In the genomic region with DNA sequence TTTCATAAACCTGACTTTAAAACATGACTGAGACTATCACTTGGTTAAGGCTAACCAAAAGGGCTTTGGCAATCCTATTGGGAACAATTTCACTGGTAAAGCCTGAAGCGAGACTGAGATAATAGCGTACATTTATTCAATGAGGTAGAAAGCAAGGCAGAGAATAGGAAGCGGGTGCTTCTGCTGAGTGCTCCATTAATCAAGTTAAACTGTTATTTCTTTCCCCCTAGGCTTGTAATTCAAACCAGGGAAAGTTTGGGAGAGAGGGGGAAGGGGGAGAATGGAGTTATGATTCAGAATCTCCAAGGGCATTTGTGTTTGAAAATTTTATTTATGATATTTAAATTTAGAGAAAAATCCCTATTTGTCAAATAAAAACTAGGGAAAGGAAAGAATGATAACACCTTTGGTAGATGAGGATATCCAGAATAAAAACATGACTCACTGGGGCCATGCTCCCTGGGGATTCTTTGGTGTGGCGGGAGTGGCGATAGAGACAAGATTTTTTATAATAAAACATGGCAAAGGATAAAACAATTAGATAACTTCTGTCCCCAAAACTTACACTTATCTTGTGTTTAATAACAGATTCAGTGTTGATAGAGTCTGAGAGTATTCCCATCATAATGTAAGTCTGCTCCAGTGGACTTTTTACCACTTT, we compare ENCODE assay signal across 21 cellular contexts. TPM values are rescaled to one million over a fixed set of nuclear protein-coding genes. Genes with fewer than 3 reads are reported as not detected.
DNase-seq lines count a peak whose midpoint lies in the region; ATAC-seq and TF ChIP-seq lines count a peak whose summit lies in the region.
"Had no signal": no experiment of that assay in that cellular context is flagged by ENCODE, and none has a peak within 500 bp of the region (broad histone marks: within the 10 kb centered on the region; RNA-seq: fewer than 3 reads in every experiment).

No MANE protein-coding gene starts in this region.

- peaks cover 15% of the 10 kb centered on the region for H3K4me1 Mint-ChIP-seq in MCF 10A (ENCODE audit: insufficient read depth, unreplicated experiment)
- H3K4me1 Mint-ChIP-seq: activated CD4-positive, alpha-beta T cell treated with anti-CD3 and anti-CD28 coated beads, Interleukin-2, amount 10 ng/mL, durations not matched to agents 24 days and 14 days; CD14-positive monocyte; immature natural killer cell; stimulated activated naive CD8-positive, alpha-beta T cell treated with anti-CD3 and anti-CD28 coated beads, Interleukin-15, amount 100 ng/mL, for 72 hours had no signal

- no peaks in the 10 kb centered on the region for H3K4me1 ChIP-seq in breast epithelium
- peaks cover 4% of the 10 kb centered on the region for H3K4me1 ChIP-seq in SJCRH30
- H3K4me1 ChIP-seq in skeletal muscle satellite cell (ENCODE audit: control insufficient read depth, insufficient read depth, low read length) = peaks cover 15% of the 10 kb centered on the region
- H3K4me1 ChIP-seq: HAP-1, uterus had no signal

- ATAC-seq in HG02759 (IDR thresholded peaks at IDR 0.05; ENCODE audit: unreplicated experiment) (no peak), HG02973 (IDR thresholded peaks at IDR 0.05; ENCODE audit: unreplicated experiment) (no peak)
- ATAC-seq: PC-3; stimulated activated naive CD8-positive, alpha-beta T cell treated with anti-CD3 and anti-CD28 coated beads, Interleukin-15, amount 100 ng/mL, for 72 hours had no signal

- H3K4me3 Mint-ChIP-seq in MCF 10A (ENCODE audit: unreplicated experiment) = no peak overlapping the region
- H3K4me3 Mint-ChIP-seq: activated CD4-positive, alpha-beta T cell treated with anti-CD3 and anti-CD28 coated beads, Interleukin-2, amount 10 ng/mL, durations not matched to agents 24 days and 14 days; CD14-positive monocyte; dendritic cell treated with granulocyte-macrophage colony-stimulating factor and Interleukin-4, amounts not matched to agents 40 ng/mL and 50 ng/mL, for 4 days; immature natural killer cell; neural crest cell; stimulated activated naive CD8-positive, alpha-beta T cell treated with anti-CD3 and anti-CD28 coated beads, Interleukin-15, amount 100 ng/mL, for 72 hours had no signal

- no peak for TF ChIP-seq POLR2A in breast epithelium (IDR thresholded peaks at IDR 0.05)

- H3K4me3 ChIP-seq in breast epithelium (no peak overlapping the region), SJCRH30 (no peak overlapping the region), fibroblast of mammary gland (ENCODE audit: control insufficient read depth, low read depth, low read length) (no peak overlapping the region), skeletal muscle satellite cell (ENCODE audit: low read length) (peak overlapping the region; percentile 23)
- H3K4me3 ChIP-seq: HAP-1, uterus had no signal

- H3K9me3 ChIP-seq in breast epithelium = peaks cover 0 to 9% of the 10 kb centered on the region in 2 donors
- no peaks in the 10 kb centered on the region for H3K9me3 ChIP-seq in SJCRH30 (replicated peaks)
- no peaks in the 10 kb centered on the region for H3K9me3 ChIP-seq in skeletal muscle satellite cell (replicated peaks; ENCODE audit: low read length)
- H3K9me3 ChIP-seq: HAP-1, uterus had no signal

- TF ChIP-seq CTCF in MCF 10A (IDR thresholded peaks at IDR 0.05; ENCODE audit: unreplicated experiment) = no peak
- TF ChIP-seq CTCF in breast epithelium (IDR thresholded peaks at IDR 0.05) = no peak
- no peak for TF ChIP-seq CTCF in fibroblast of mammary gland (conservative IDR thresholded peaks at IDR 0.05; ENCODE audit: control insufficient read depth, insufficient read depth, low read depth, low read length)

- H3K27me3 ChIP-seq in breast epithelium (no peaks in the 10 kb centered on the region), SJCRH30 (no peaks in the 10 kb centered on the region), skeletal muscle satellite cell (ENCODE audit: control insufficient read depth, insufficient read depth, low read length) (no peaks in the 10 kb centered on the region)
- H3K27me3 ChIP-seq: uterus had no signal

- peak overlapping the region; percentile 64 for H3K9ac ChIP-seq in skeletal muscle satellite cell (ENCODE audit: low read depth, low read length)

- no peak overlapping the region for H3K27ac ChIP-seq in breast epithelium
- peak overlapping the region; percentile 47 for H3K27ac ChIP-seq in SJCRH30
- H3K27ac ChIP-seq: uterus had no signal

- no peaks in the 10 kb centered on the region for H3K9me3 Mint-ChIP-seq in MCF 10A (ENCODE audit: unreplicated experiment)
- H3K9me3 Mint-ChIP-seq: activated CD4-positive, alpha-beta T cell treated with anti-CD3 and anti-CD28 coated beads, Interleukin-2, amount 10 ng/mL, durations not matched to agents 24 days and 14 days; dendritic cell treated with granulocyte-macrophage colony-stimulating factor and Interleukin-4, amounts not matched to agents 40 ng/mL and 50 ng/mL, for 4 days had no signal

- POLR2A ChIA-PET in MCF 10A (lab: Yijun Ruan, JAX) = interaction anchor here (0.8 to 1.5 kb wide), 4 partner anchors 7 to 108 kb away, joined by 3 to 6 read pairs (median 5); partner anchors contain the start of gene SORBS2

- no peaks in the 10 kb centered on the region for H3K27me3 Mint-ChIP-seq in MCF 10A (ENCODE audit: insufficient read depth, unreplicated experiment)
- H3K27me3 Mint-ChIP-seq: activated CD4-positive, alpha-beta T cell treated with anti-CD3 and anti-CD28 coated beads, Interleukin-2, amount 10 ng/mL, durations not matched to agents 24 days and 14 days; dendritic cell treated with granulocyte-macrophage colony-stimulating factor and Interleukin-4, amounts not matched to agents 40 ng/mL and 50 ng/mL, for 4 days; stimulated activated naive CD8-positive, alpha-beta T cell treated with anti-CD3 and anti-CD28 coated beads, Interleukin-15, amount 100 ng/mL, for 72 hours had no signal

- no TSS peak for BruUV-seq in MCF 10A (replicated peaks; lab: Mats Ljungman, UMichigan)

- DNase-seq in MCF 10A (ENCODE audit: unreplicated experiment) = peak; percentile 19
- no peak for DNase-seq in breast epithelium (ENCODE audit: low spot score in 2 of 2)
- DNase-seq in SJCRH30 = no peak
- peak; percentile 45 for DNase-seq in fibroblast of mammary gland (ENCODE audit: low read depth)
- DNase-seq in middle frontal gyrus (ENCODE audit: extremely low spot score, low spot score) = no peak
- DNase-seq: activated CD4-positive, alpha-beta T cell treated with anti-CD3 and anti-CD28 coated beads, Interleukin-2, amount 10 ng/mL, durations not matched to agents 24 days and 14 days; activated naive CD4-positive, alpha-beta T cell; activated T-cell treated with anti-CD3 and anti-CD28 coated beads for 4 hours; DMS153; immature natural killer cell; stimulated activated naive CD8-positive, alpha-beta T cell treated with anti-CD3 and anti-CD28 coated beads, Interleukin-15, amount 100 ng/mL, for 72 hours; uterus had no signal

- intact Hi-C loops in MCF 10A (cut with micrococcal nuclease) = no loop called here
- intact Hi-C loops in breast epithelium (cut with DNase I; ENCODE audit: low total_unique reads) = no loop called here

- peak overlapping the region; percentile 61 for H3K4me2 ChIP-seq in skeletal muscle satellite cell (ENCODE audit: low read length)

- H3K27ac Mint-ChIP-seq in MCF 10A (ENCODE audit: low read depth, unreplicated experiment) = peak overlapping the region; percentile 9
- H3K27ac Mint-ChIP-seq: activated CD4-positive, alpha-beta T cell treated with anti-CD3 and anti-CD28 coated beads, Interleukin-2, amount 10 ng/mL, durations not matched to agents 24 days and 14 days; CD14-positive monocyte; dendritic cell treated with granulocyte-macrophage colony-stimulating factor and Interleukin-4, amounts not matched to agents 40 ng/mL and 50 ng/mL, for 4 days; immature natural killer cell; stimulated activated naive CD8-positive, alpha-beta T cell treated with anti-CD3 and anti-CD28 coated beads, Interleukin-15, amount 100 ng/mL, for 72 hours had no signal

- no peaks in the 10 kb centered on the region for H3K36me3 ChIP-seq in breast epithelium
- no peaks in the 10 kb centered on the region for H3K36me3 ChIP-seq in SJCRH30
- H3K36me3 ChIP-seq in skeletal muscle satellite cell (ENCODE audit: insufficient read depth, low read length) = no peaks in the 10 kb centered on the region
- H3K36me3 ChIP-seq: HAP-1, uterus had no signal

- H3K36me3 Mint-ChIP-seq in MCF 10A (ENCODE audit: insufficient read depth, unreplicated experiment) = no peaks in the 10 kb centered on the region
- H3K36me3 Mint-ChIP-seq: CD14-positive monocyte, immature natural killer cell had no signal

- CTCF ChIA-PET in MCF 10A (lab: Yijun Ruan, JAX) = no interaction called here

RNA-seq across cellular contexts. Expression of gene SORBS2, which starts 34.7 kb away (rescaled TPM):
- total RNA-seq in MCF 10A (2022) (19.3 and 29.1 TPM in 2 replicates), breast epithelium (100 to 1,000 TPM in 2 of 3 donors, 10 to 100 TPM in 1; 21.8 to 132 (median 105) TPM)
- not detected in 2 replicates for total RNA-seq in SJCRH30 (2014; rRNA removed; shearing (Covaris generic))
- total RNA-seq in skeletal muscle satellite cell (2012; rRNA removed) = 14.4 and 45.9 TPM in 2 replicates
- total RNA-seq: A673; activated CD4-positive, alpha-beta T cell treated with anti-CD3 and anti-CD28 coated beads, Interleukin-2, amount 10 ng/mL, durations not matched to agents 24 days and 14 days had no signal

Comparison
In these comparisons a context has a peak if more than half of its experiments do, and no peak if none do; other contexts are left out.
1. DNase-seq: peak in MCF 10A (single experiment) and fibroblast of mammary gland (single experiment); none in breast epithelium (0 of 2), SJCRH30 (0 of 2) and middle frontal gyrus (single experiment).
2. RNA of gene SORBS2, which starts 34.7 kb away (total RNA-seq): 21.8 to 132 TPM in breast epithelium and 19.3 to 29.1 TPM in MCF 10A; not detected in SJCRH30; every median in the first group is over 10 times any median in the second.